In genomic region chr2:11203480-11203879, GRCh38 we compare ENCODE assay signal across 10 cellular contexts. TPM values are rescaled to one million over a fixed set of nuclear protein-coding genes. Genes with fewer than 3 reads are reported as not detected.
A peak's percentile ranks its signal among the peaks of the same experiment; 100 is the strongest.
DNase-seq lines count a peak whose midpoint lies in the region; ATAC-seq and TF ChIP-seq lines count a peak whose summit lies in the region.
"Had no signal": no experiment of that assay in that cellular context is flagged by ENCODE, and none has a peak within 500 bp of the region (broad histone marks: within the 10 kb centered on the region; RNA-seq: fewer than 3 reads in every experiment).

No MANE protein-coding gene starts in this region.

- H3K36me3 ChIP-seq in body of pancreas (replicated peaks in 1 of 2; ENCODE audit: insufficient read depth in 1 of 2, low read depth in 2 of 2) (peaks cover 0 to 14% of the 10 kb centered on the region in 2 donors), gastroesophageal sphincter (peaks cover 0 to 76% of the 10 kb centered on the region in 2 donors), thyroid gland (peaks cover 23 to 29% of the 10 kb centered on the region in 2 donors)

- TF ChIP-seq POLR2A in body of pancreas (IDR thresholded peaks at IDR 0.05) (no peak), gastroesophageal sphincter (IDR thresholded peaks at IDR 0.05) (no peak), thyroid gland (IDR thresholded peaks at IDR 0.05) (no peak)

- intact Hi-C loops in body of pancreas (cut with DNase I) = no loop called here
- intact Hi-C loops in thyroid gland (cut with DNase I) = no loop called here

- 78 to 83% methylated on average over 3 of the region's 3 CpGs for WGBS in body of pancreas, 2 donors
- WGBS in gastroesophageal sphincter (ENCODE audit: low coverage in 1 of 2), 2 donors = 58 to 64% methylated on average over 3 of the region's 3 CpGs
- WGBS in thyroid gland, 2 donors = 79 to 83% methylated on average over 3 of the region's 3 CpGs

- H3K4me3 ChIP-seq in body of pancreas = no peak overlapping the region
- no peak overlapping the region for H3K4me3 ChIP-seq in gastroesophageal sphincter
- H3K4me3 ChIP-seq in thyroid gland (replicated peaks in 1 of 3) = no peak overlapping the region

- DNase-seq in A172 (ENCODE audit: low spot score) (peak; percentile 92), Kasumi-1 (lab: John Stamatoyannopoulos, UW) (peak; percentile 12 to 20), body of pancreas (no peak), thyroid gland (no peak)
- DNase-seq in effector memory CD8-positive, alpha-beta T cell = no peak
- DNase-seq: DND-41 had no signal

- no peaks in the 10 kb centered on the region for H3K9me3 ChIP-seq in body of pancreas
- no peaks in the 10 kb centered on the region for H3K9me3 ChIP-seq in gastroesophageal sphincter
- H3K9me3 ChIP-seq in thyroid gland = no peaks in the 10 kb centered on the region

- H3K27me3 ChIP-seq in body of pancreas (no peaks in the 10 kb centered on the region), gastroesophageal sphincter (no peaks in the 10 kb centered on the region), thyroid gland (no peaks in the 10 kb centered on the region)

- peaks cover 11 to 12% of the 10 kb centered on the region in 2 donors for H3K4me1 Mint-ChIP-seq in effector memory CD8-positive, alpha-beta T cell (ENCODE audit: low read depth in 2 of 2)

- H3K27me3 Mint-ChIP-seq in effector memory CD8-positive, alpha-beta T cell = no peaks in the 10 kb centered on the region

- peak overlapping the region in 1 of 2 donors; percentile 67 for H3K27ac Mint-ChIP-seq in effector memory CD8-positive, alpha-beta T cell

- H3K4me1 ChIP-seq in body of pancreas (no peaks in the 10 kb centered on the region), gastroesophageal sphincter (no peaks in the 10 kb centered on the region), thyroid gland (no peaks in the 10 kb centered on the region)

- TF ChIP-seq CTCF in body of pancreas (IDR thresholded peaks at IDR 0.05) (no peak), gastroesophageal sphincter (IDR thresholded peaks at IDR 0.05) (no peak), thyroid gland (IDR thresholded peaks at IDR 0.05) (no peak)

- H3K36me3 Mint-ChIP-seq in effector memory CD8-positive, alpha-beta T cell (ENCODE audit: insufficient read depth) = peaks cover 18% of the 10 kb centered on the region

- no peak overlapping the region for H3K27ac ChIP-seq in body of pancreas
- H3K27ac ChIP-seq in gastroesophageal sphincter = no peak overlapping the region
- no peak overlapping the region for H3K27ac ChIP-seq in thyroid gland
- H3K27ac ChIP-seq: KMS-11 had no signal

- ATAC-seq in GM18867 (IDR thresholded peaks at IDR 0.05; ENCODE audit: unreplicated experiment) (peak; percentile 47), body of pancreas (no peak), HG03045 (IDR thresholded peaks at IDR 0.05; ENCODE audit: unreplicated experiment) (no peak), gastroesophageal sphincter (no peak)
- peak; percentile 17 for ATAC-seq in effector memory CD8-positive, alpha-beta T cell (replicated peaks)

- no peak for TF ChIP-seq EP300 in gastroesophageal sphincter (IDR thresholded peaks at IDR 0.05)

- no peak overlapping the region for H3K4me3 Mint-ChIP-seq in effector memory CD8-positive, alpha-beta T cell

- no peaks in the 10 kb centered on the region for H3K9me3 Mint-ChIP-seq in effector memory CD8-positive, alpha-beta T cell

RNA-seq across cellular contexts. Expression of gene SLC66A3, which starts 48.2 kb away (rescaled TPM):
- total RNA-seq in A172 (2014; rRNA removed; shearing (Covaris generic)) = 26.2 and 29.7 TPM in 2 replicates
- 10 to 100 TPM; 28.0 to 38.2 TPM for total RNA-seq in body of pancreas
- 10 to 100 TPM; 28.1 to 49.8 (median 41.5) TPM for total RNA-seq in gastroesophageal sphincter
- 10 to 100 TPM; 30.8 to 68.7 (median 43.2) TPM for total RNA-seq in thyroid gland

Comparison
In these comparisons a context has a peak if more than half of its experiments do, and no peak if none do; other contexts are left out.
1. DNase-seq: peak in A172 (single experiment) and Kasumi-1 (2 of 2); none in effector memory CD8-positive, alpha-beta T cell (0 of 3), body of pancreas (0 of 4) and thyroid gland (0 of 2).
2. ATAC-seq: peak in GM18867 (single experiment) and effector memory CD8-positive, alpha-beta T cell (single experiment); none in body of pancreas (single experiment), HG03045 (single experiment) and gastroesophageal sphincter (single experiment).